ENCODE assay signal across 29 cellular contexts in the genomic region with DNA sequence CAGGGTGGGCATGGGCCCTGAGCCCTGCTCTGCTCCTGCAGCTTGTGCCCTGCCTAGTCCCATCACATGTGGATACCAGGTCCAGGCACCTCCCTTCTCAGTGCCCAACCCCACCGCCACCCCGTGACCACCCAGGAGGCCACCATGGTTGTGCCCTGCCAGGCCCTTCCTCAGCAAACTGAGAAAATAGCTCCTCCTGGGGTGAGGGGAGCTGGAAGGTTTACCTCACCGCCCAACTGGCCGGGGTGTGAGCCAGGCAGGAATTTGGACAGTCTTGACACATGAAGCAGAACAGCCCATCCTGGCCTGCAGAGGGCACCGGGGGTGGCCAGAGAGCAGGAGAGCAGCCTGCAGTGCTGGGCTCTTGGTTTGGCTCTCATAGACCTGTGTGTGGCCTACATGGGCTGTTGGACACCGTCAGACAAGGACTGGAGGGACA. TPM values are rescaled to one million over a fixed set of nuclear protein-coding genes. Genes with fewer than 3 reads are reported as not detected.
DNase-seq lines count a peak whose midpoint lies in the region; ATAC-seq, FAIRE-seq and TF ChIP-seq lines count a peak whose summit lies in the region.
"Had no signal": no experiment of that assay in that cellular context is flagged by ENCODE, and none has a peak within 500 bp of the region (broad histone marks: within the 10 kb centered on the region; RNA-seq: fewer than 3 reads in every experiment).

No MANE protein-coding gene starts in this region.

- no peak overlapping the region for H2AFZ ChIP-seq in HepG2 (ENCODE audit: low read length)

- H3K9me3 ChIP-seq in HepG2 (ENCODE audit: low read length): no peaks in the 10 kb centered on the region
- H3K9me3 ChIP-seq: ascending aorta, psoas muscle, SJCRH30 had no signal

- no peak overlapping the region for H3K4me3 Mint-ChIP-seq in activated CD8-positive, alpha-beta memory T cell treated with anti-CD3 and anti-CD28 coated beads, Interleukin-2, amount 10 ng/mL, durations not matched to agents 7 days and 5 days
- H3K4me3 Mint-ChIP-seq: activated CD4-positive, alpha-beta memory T cell treated with anti-CD3 and anti-CD28 coated beads, Interleukin-2, amount 10 ng/mL, durations not matched to agents 7 days and 5 days; activated naive CD4-positive, alpha-beta T cell treated with anti-CD3 and anti-CD28 coated beads for 36 hours; activated T-cell treated with anti-CD3 and anti-CD28 coated beads, Interleukin-2, amount 50 U/mL, for 24 hours; T-helper 1 cell treated with Interleukin-12 subunit alpha and Interleukin-12 subunit beta and Interleukin-4 antibody, amounts not matched to agents 30 μg/mL and 1 μg/mL, for 36 hours had no signal

- H3K27me3 Mint-ChIP-seq in activated CD8-positive, alpha-beta memory T cell treated with anti-CD3 and anti-CD28 coated beads, Interleukin-2, amount 10 ng/mL, durations not matched to agents 7 days and 5 days: peaks cover 31% of the 10 kb centered on the region

- peak; percentile 22 for TF ChIP-seq CTCF in brain microvascular endothelial cell (IDR thresholded peaks at IDR 0.05; ENCODE audit: low read depth, low read length, missing control alignments)
- TF ChIP-seq CTCF in HepG2 (CRISPR knock-in tag; IDR thresholded peaks at IDR 0.05): no peak; the same call in 1 of the 2 replicates

- no TSS peak for BruUV-seq in HepG2 (replicated peaks; lab: Mats Ljungman, UMichigan)

- FAIRE-seq in HepG2 (lab: Jason Lieb, UNC): no peak
- FAIRE-seq: small intestine had no signal

- no peak for TF ChIP-seq POLR2A in HepG2 (IDR thresholded peaks at IDR 0.05; ENCODE audit: insufficient read depth in 1 of 2, low read depth in 2 of 2, low read length in 2 of 2)

- intact Hi-C loops in HepG2 (cut with micrococcal nuclease; ENCODE audit: unreplicated experiment): no loop called here

- peaks cover 20% of the 10 kb centered on the region for H3K4me1 ChIP-seq in HepG2 (ENCODE audit: insufficient read depth, low read length)
- H3K4me1 ChIP-seq: ascending aorta, SJCRH30 had no signal

- no peak overlapping the region for H3K4me2 ChIP-seq in HepG2 (ENCODE audit: low read depth, low read length)

- H3K27ac ChIP-seq in brain microvascular endothelial cell (no peak overlapping the region), HepG2 (ENCODE audit: extremely low read length, insufficient read depth, low read length) (no peak overlapping the region)
- H3K27ac ChIP-seq: ascending aorta, psoas muscle, SJCRH30 had no signal

- CTCF ChIA-PET in activated CD8-positive, alpha-beta memory T cell treated with anti-CD3 and anti-CD28 coated beads, Interleukin-2, amount 10 ng/mL, durations not matched to agents 7 days and 5 days (lab: Charles Lee): no interaction called here
- CTCF ChIA-PET in HepG2 (lab: Yijun Ruan, JAX; ENCODE audit: low intra/inter-chr PET ratio, low total read pairs): no interaction called here

- no peaks in the 10 kb centered on the region for H4K20me1 ChIP-seq in HepG2 (ENCODE audit: insufficient read depth, low read length)

- TF ChIP-seq EP300 in HepG2 (IDR thresholded peaks at IDR 0.05; ENCODE audit: low read depth in 2 of 2, low read length in 2 of 2): no peak
- no peak for TF ChIP-seq EP300 in HepG2 (CRISPR knock-in tag; IDR thresholded peaks at IDR 0.05; ENCODE audit: borderline replicate concordance)

- H3K79me2 ChIP-seq in HepG2 (ENCODE audit: insufficient read depth, low read length): no peaks in the 10 kb centered on the region

- H3K9ac ChIP-seq in HepG2 (ENCODE audit: insufficient read depth, low read depth, low read length): no peak overlapping the region

- peak; percentile 43 for DNase-seq in activated CD8-positive, alpha-beta memory T cell treated with anti-CD3 and anti-CD28 coated beads, Interleukin-2, amount 50 U/mL, for 48 hours
- DNase-seq in activated CD8-positive, alpha-beta memory T cell treated with anti-CD3 and anti-CD28 coated beads, Interleukin-2, amount 10 ng/mL, durations not matched to agents 7 days and 5 days: no peak
- no peak for DNase-seq in brain microvascular endothelial cell
- peak; percentile 15 for DNase-seq in HepG2 (ENCODE audit: low spot score)
- DNase-seq in MV-4-11 (lab: John Stamatoyannopoulos, UW): no peak
- no peak for DNase-seq in NCI-H146 (lab: John Stamatoyannopoulos, UW)
- DNase-seq in foreskin melanocyte: no peak
- DNase-seq: activated CD4-positive, alpha-beta memory T cell treated with anti-CD3 and anti-CD28 coated beads, Interleukin-2, amount 10 ng/mL, durations not matched to agents 7 days and 5 days; activated naive CD4-positive, alpha-beta T cell treated with anti-CD3 and anti-CD28 coated beads for 36 hours; activated T-cell treated with anti-CD3 and anti-CD28 coated beads, Interleukin-2, amount 50 U/mL, for 24 hours; COR-L47; effector CD4-positive, alpha-beta T cell; Kasumi-1; NCI-H1092 treated with DMSO at 0.1 percent for 48 hours; NCI-H2029 treated with DMSO at 0.1 percent for 48 hours; NCI-H446; SJCRH30; small intestine; stimulated activated CD4-positive, alpha-beta T cell treated with anti-CD3 and anti-CD28 coated beads, Interleukin-2, amount 100 ng/mL, for 48 hours; trophoblast cell had no signal

- no peak for TF ChIP-seq RAD21 in HepG2 (CRISPR knock-in tag; IDR thresholded peaks at IDR 0.05)

- H3K36me3 ChIP-seq in brain microvascular endothelial cell (replicated peaks) (no peaks in the 10 kb centered on the region), HepG2 (replicated peaks in 1 of 2; ENCODE audit: control insufficient read depth in 1 of 2, insufficient read depth in 2 of 2, low read length in 2 of 2) (no peaks in the 10 kb centered on the region)
- H3K36me3 ChIP-seq: ascending aorta, SJCRH30 had no signal

- WGBS in HepG2 (ENCODE audit: low lambda C conversion rate): 61% methylated on average over 4 of the region's 6 CpGs

- H3K9me3 Mint-ChIP-seq in activated CD8-positive, alpha-beta memory T cell treated with anti-CD3 and anti-CD28 coated beads, Interleukin-2, amount 10 ng/mL, durations not matched to agents 7 days and 5 days (ENCODE audit: low read depth): no peaks in the 10 kb centered on the region
- H3K9me3 Mint-ChIP-seq: activated CD4-positive, alpha-beta memory T cell treated with anti-CD3 and anti-CD28 coated beads, Interleukin-2, amount 10 ng/mL, durations not matched to agents 7 days and 5 days; activated naive CD4-positive, alpha-beta T cell treated with anti-CD3 and anti-CD28 coated beads for 36 hours; activated T-cell treated with anti-CD3 and anti-CD28 coated beads, Interleukin-2, amount 50 U/mL, for 24 hours; T-helper 1 cell treated with Interleukin-12 subunit alpha and Interleukin-12 subunit beta and Interleukin-4 antibody, amounts not matched to agents 30 μg/mL and 1 μg/mL, for 36 hours had no signal

- H3K36me3 Mint-ChIP-seq in activated CD8-positive, alpha-beta memory T cell treated with anti-CD3 and anti-CD28 coated beads, Interleukin-2, amount 10 ng/mL, durations not matched to agents 7 days and 5 days: no peaks in the 10 kb centered on the region

- H3K4me3 ChIP-seq in brain microvascular endothelial cell (ENCODE audit: low read depth, low read length) (no peak overlapping the region), HepG2 (replicated peaks in 1 of 3; ENCODE audit: insufficient read depth in 1 of 3, low read depth in 2 of 3, low read length in 3 of 3) (no peak overlapping the region)
- H3K4me3 ChIP-seq: ascending aorta, psoas muscle, SJCRH30 had no signal

- POLR2A ChIA-PET in HepG2 (lab: Yijun Ruan, JAX): no interaction called here

- no peak overlapping the region for H3K27ac Mint-ChIP-seq in activated CD8-positive, alpha-beta memory T cell treated with anti-CD3 and anti-CD28 coated beads, Interleukin-2, amount 10 ng/mL, durations not matched to agents 7 days and 5 days
- H3K27ac Mint-ChIP-seq: activated CD4-positive, alpha-beta memory T cell treated with anti-CD3 and anti-CD28 coated beads, Interleukin-2, amount 10 ng/mL, durations not matched to agents 7 days and 5 days; activated naive CD4-positive, alpha-beta T cell treated with anti-CD3 and anti-CD28 coated beads for 36 hours; activated T-cell treated with anti-CD3 and anti-CD28 coated beads, Interleukin-2, amount 50 U/mL, for 24 hours; T-helper 1 cell treated with Interleukin-12 subunit alpha and Interleukin-12 subunit beta and Interleukin-4 antibody, amounts not matched to agents 30 μg/mL and 1 μg/mL, for 36 hours had no signal

- no peaks in the 10 kb centered on the region for H3K4me1 Mint-ChIP-seq in activated CD8-positive, alpha-beta memory T cell treated with anti-CD3 and anti-CD28 coated beads, Interleukin-2, amount 10 ng/mL, durations not matched to agents 7 days and 5 days
- H3K4me1 Mint-ChIP-seq: activated CD4-positive, alpha-beta memory T cell treated with anti-CD3 and anti-CD28 coated beads, Interleukin-2, amount 10 ng/mL, durations not matched to agents 7 days and 5 days had no signal

- ATAC-seq in activated CD8-positive, alpha-beta memory T cell treated with anti-CD3 and anti-CD28 coated beads, Interleukin-2, amount 10 ng/mL, durations not matched to agents 7 days and 5 days: no peak
- peak; percentile 82 for ATAC-seq in HepG2
- ATAC-seq in HG02678 (IDR thresholded peaks at IDR 0.05; ENCODE audit: unreplicated experiment): no peak
- ATAC-seq: psoas muscle had no signal

- in situ Hi-C loops in brain microvascular endothelial cell (cut with HindIII; ENCODE audit: low pct_ligation_motif_present, low sequenced_read_pairs) (no loop called here), HepG2 (cut with HindIII; ENCODE audit: extremely low pct_ligation_motif_present, low pct_unique_long_range_greater_than_20kb) (no loop called here)

- H3K27me3 ChIP-seq in brain microvascular endothelial cell (replicated peaks) (peaks cover 16% of the 10 kb centered on the region), HepG2 (ENCODE audit: control insufficient read depth in 1 of 2, insufficient read depth in 2 of 2, low read length in 2 of 2) (peaks cover 3% of the 10 kb centered on the region in 2 experiments; a peak in 2 of 5 replicates)
- H3K27me3 ChIP-seq: ascending aorta had no signal

RNA-seq across cellular contexts. Expression of a gene that starts 11.4 kb away (rescaled TPM):
- not detected for total RNA-seq in activated CD8-positive, alpha-beta memory T cell treated with anti-CD3 and anti-CD28 coated beads, Interleukin-2, amount 10 ng/mL, durations not matched to agents 7 days and 5 days
- total RNA-seq in HepG2 (2016; rRNA removed; fragmentation: Illumina TruSeq; extraction: Trizol): not detected in 2 replicates
- not detected in 2 replicates for total RNA-seq in HepG2 (2016; cell fraction: cytosol; rRNA removed; fragmentation: Illumina TruSeq; extraction: Trizol; ENCODE audit: low read depth)
- not detected in 2 replicates for total RNA-seq in HepG2 (2016; cell fraction: insoluble cytoplasmic fraction; rRNA removed; fragmentation: Illumina TruSeq; extraction: Trizol)
- total RNA-seq in HepG2 (2016; cell fraction: membrane; rRNA removed; fragmentation: Illumina TruSeq; extraction: Trizol): not detected in 2 replicates
- not detected in 2 replicates for total RNA-seq in HepG2 (2016; cell fraction: nucleus; rRNA removed; fragmentation: Illumina TruSeq; extraction: Trizol)
- not detected in 2 replicates for polyA plus RNA-seq in HepG2 (2011; rRNA removed)
- not detected in 2 replicates for polyA plus RNA-seq in HepG2 (2011; cell fraction: cytosol; rRNA removed)
- not detected in 2 replicates for polyA plus RNA-seq in HepG2 (2011; cell fraction: nucleus; rRNA removed)
- polyA plus RNA-seq in HepG2 (2012): 0.15 and 0.17 TPM in 2 replicates
- polyA plus RNA-seq in HepG2 (2016; cell fraction: cytosol; fragmentation: Illumina TruSeq; extraction: Trizol; ENCODE audit: low read depth): not detected in 2 replicates
- polyA plus RNA-seq in HepG2 (2016; cell fraction: insoluble cytoplasmic fraction; fragmentation: Illumina TruSeq; extraction: Trizol; ENCODE audit: low read depth): not detected in 2 replicates
- not detected in 2 replicates for polyA plus RNA-seq in HepG2 (2016; cell fraction: membrane; fragmentation: Illumina TruSeq; extraction: Trizol; ENCODE audit: low read depth)
- not detected in 2 replicates for polyA plus RNA-seq in HepG2 (2016; cell fraction: nucleus; fragmentation: Illumina TruSeq; extraction: Trizol; ENCODE audit: insufficient read depth, low read depth)
- polyA minus RNA-seq in HepG2 (2011; rRNA and poly(A)+ RNA removed; ENCODE audit: low replicate concordance): not detected in 2 replicates
- not detected in 2 replicates for polyA minus RNA-seq in HepG2 (2011; cell fraction: cytosol; rRNA and poly(A)+ RNA removed)
- not detected in 2 replicates for polyA minus RNA-seq in HepG2 (2011; cell fraction: nucleus; rRNA and poly(A)+ RNA removed)
- total RNA-seq: A172; activated CD4-positive, alpha-beta memory T cell treated with anti-CD3 and anti-CD28 coated beads, Interleukin-2, amount 10 ng/mL, durations not matched to agents 7 days and 5 days; activated naive CD4-positive, alpha-beta T cell treated with anti-CD3 and anti-CD28 coated beads for 36 hours; ascending aorta; HT-29; mononuclear cell; SJCRH30 had no signal
- polyA plus RNA-seq: BJ, neural cell, psoas muscle, small intestine had no signal

RNA-seq across cellular contexts. Expression of a gene that starts 46.2 kb away (rescaled TPM):
- total RNA-seq in activated CD8-positive, alpha-beta memory T cell treated with anti-CD3 and anti-CD28 coated beads, Interleukin-2, amount 10 ng/mL, durations not matched to agents 7 days and 5 days: not detected
- total RNA-seq in HepG2 (2016; rRNA removed; fragmentation: Illumina TruSeq; extraction: Trizol): 16.1 and 43.1 TPM in 2 replicates
- 8.0 and 11.1 TPM in 2 replicates for total RNA-seq in HepG2 (2016; cell fraction: cytosol; rRNA removed; fragmentation: Illumina TruSeq; extraction: Trizol; ENCODE audit: low read depth)
- total RNA-seq in HepG2 (2016; cell fraction: insoluble cytoplasmic fraction; rRNA removed; fragmentation: Illumina TruSeq; extraction: Trizol): 15.2 and 40.9 TPM in 2 replicates
- 18.0 and 22.7 TPM in 2 replicates for total RNA-seq in HepG2 (2016; cell fraction: membrane; rRNA removed; fragmentation: Illumina TruSeq; extraction: Trizol)
- total RNA-seq in HepG2 (2016; cell fraction: nucleus; rRNA removed; fragmentation: Illumina TruSeq; extraction: Trizol): 29.6 and 33.9 TPM in 2 replicates
- 32.0 and 50.7 TPM in 2 replicates for polyA plus RNA-seq in HepG2 (2011; rRNA removed)
- 31.3 and 65.1 TPM in 2 replicates for polyA plus RNA-seq in HepG2 (2011; cell fraction: cytosol; rRNA removed)
- polyA plus RNA-seq in HepG2 (2011; cell fraction: nucleus; rRNA removed): 65.1 and 66.5 TPM in 2 replicates
- 30.3 and 44.6 TPM in 2 replicates for polyA plus RNA-seq in HepG2 (2012)
- 10.6 and 12.9 TPM in 2 replicates for polyA plus RNA-seq in HepG2 (2016; cell fraction: cytosol; fragmentation: Illumina TruSeq; extraction: Trizol; ENCODE audit: low read depth)
- polyA plus RNA-seq in HepG2 (2016; cell fraction: insoluble cytoplasmic fraction; fragmentation: Illumina TruSeq; extraction: Trizol; ENCODE audit: low read depth): 21.1 and 21.2 TPM in 2 replicates
- polyA plus RNA-seq in HepG2 (2016; cell fraction: membrane; fragmentation: Illumina TruSeq; extraction: Trizol; ENCODE audit: low read depth): 18.9 and 20.1 TPM in 2 replicates
- polyA plus RNA-seq in HepG2 (2016; cell fraction: nucleus; fragmentation: Illumina TruSeq; extraction: Trizol; ENCODE audit: insufficient read depth, low read depth): 72.0 and 85.3 TPM in 2 replicates
- 47.2 TPM in 1 of 2 replicates, not detected in the other for polyA minus RNA-seq in HepG2 (2011; rRNA and poly(A)+ RNA removed; ENCODE audit: low replicate concordance)
- 30.8 and 35.4 TPM in 2 replicates for polyA minus RNA-seq in HepG2 (2011; cell fraction: cytosol; rRNA and poly(A)+ RNA removed)
- 5.7 and 6.3 TPM in 2 replicates for polyA minus RNA-seq in HepG2 (2011; cell fraction: nucleus; rRNA and poly(A)+ RNA removed)
- total RNA-seq: A172; activated CD4-positive, alpha-beta memory T cell treated with anti-CD3 and anti-CD28 coated beads, Interleukin-2, amount 10 ng/mL, durations not matched to agents 7 days and 5 days; activated naive CD4-positive, alpha-beta T cell treated with anti-CD3 and anti-CD28 coated beads for 36 hours; ascending aorta; SJCRH30 had no signal
- polyA plus RNA-seq: BJ, neural cell had no signal

RNA-seq across cellular contexts. Expression of a gene that starts 52.5 kb away (rescaled TPM):
- total RNA-seq in activated CD8-positive, alpha-beta memory T cell treated with anti-CD3 and anti-CD28 coated beads, Interleukin-2, amount 10 ng/mL, durations not matched to agents 7 days and 5 days: not detected
- 0.71 and 0.74 TPM in 2 replicates for total RNA-seq in HepG2 (2016; rRNA removed; fragmentation: Illumina TruSeq; extraction: Trizol)
- total RNA-seq in HepG2 (2016; cell fraction: cytosol; rRNA removed; fragmentation: Illumina TruSeq; extraction: Trizol; ENCODE audit: low read depth): 0.09 TPM in 1 of 2 replicates, not detected in the other
- total RNA-seq in HepG2 (2016; cell fraction: insoluble cytoplasmic fraction; rRNA removed; fragmentation: Illumina TruSeq; extraction: Trizol): 0.39 and 0.97 TPM in 2 replicates
- 0.24 and 0.25 TPM in 2 replicates for total RNA-seq in HepG2 (2016; cell fraction: membrane; rRNA removed; fragmentation: Illumina TruSeq; extraction: Trizol)
- 0.69 and 0.87 TPM in 2 replicates for total RNA-seq in HepG2 (2016; cell fraction: nucleus; rRNA removed; fragmentation: Illumina TruSeq; extraction: Trizol)
- 1.3 and 2.0 TPM in 2 replicates for polyA plus RNA-seq in HepG2 (2011; rRNA removed)
- polyA plus RNA-seq in HepG2 (2011; cell fraction: cytosol; rRNA removed): 0.65 and 0.95 TPM in 2 replicates
- polyA plus RNA-seq in HepG2 (2011; cell fraction: nucleus; rRNA removed): 6.6 and 8.2 TPM in 2 replicates
- polyA plus RNA-seq in HepG2 (2012): 1.1 and 2.5 TPM in 2 replicates
- 0.12 and 0.17 TPM in 2 replicates for polyA plus RNA-seq in HepG2 (2016; cell fraction: cytosol; fragmentation: Illumina TruSeq; extraction: Trizol; ENCODE audit: low read depth)
- 0.78 and 0.88 TPM in 2 replicates for polyA plus RNA-seq in HepG2 (2016; cell fraction: insoluble cytoplasmic fraction; fragmentation: Illumina TruSeq; extraction: Trizol; ENCODE audit: low read depth)
- polyA plus RNA-seq in HepG2 (2016; cell fraction: membrane; fragmentation: Illumina TruSeq; extraction: Trizol; ENCODE audit: low read depth): 0.21 and 0.22 TPM in 2 replicates
- polyA plus RNA-seq in HepG2 (2016; cell fraction: nucleus; fragmentation: Illumina TruSeq; extraction: Trizol; ENCODE audit: insufficient read depth, low read depth): 2.7 and 2.8 TPM in 2 replicates
- 2.2 TPM in 1 of 2 replicates, not detected in the other for polyA minus RNA-seq in HepG2 (2011; rRNA and poly(A)+ RNA removed; ENCODE audit: low replicate concordance)
- polyA minus RNA-seq in HepG2 (2011; cell fraction: cytosol; rRNA and poly(A)+ RNA removed): 0.53 and 0.59 TPM in 2 replicates
- 0.75 and 1.2 TPM in 2 replicates for polyA minus RNA-seq in HepG2 (2011; cell fraction: nucleus; rRNA and poly(A)+ RNA removed)
- total RNA-seq: A172; activated CD4-positive, alpha-beta memory T cell treated with anti-CD3 and anti-CD28 coated beads, Interleukin-2, amount 10 ng/mL, durations not matched to agents 7 days and 5 days; activated naive CD4-positive, alpha-beta T cell treated with anti-CD3 and anti-CD28 coated beads for 36 hours; ascending aorta; HT-29; mononuclear cell; SJCRH30 had no signal
- polyA plus RNA-seq: BJ, neural cell had no signal

Comparison
In these comparisons a context has a peak if more than half of its experiments do, and no peak if none do; other contexts are left out.
1. DNase-seq: peak in activated CD8-positive, alpha-beta memory T cell treated with anti-CD3 and anti-CD28 coated beads, Interleukin-2, amount 50 U/mL, for 48 hours (single experiment) and HepG2 (single experiment); none in activated CD8-positive, alpha-beta memory T cell treated with anti-CD3 and anti-CD28 coated beads, Interleukin-2, amount 10 ng/mL, durations not matched to agents 7 days and 5 days (single experiment), brain microvascular endothelial cell (single experiment), MV-4-11 (single experiment), NCI-H146 (single experiment) and foreskin melanocyte (single experiment).
2. RNA of a gene that starts 46.2 kb away (total RNA-seq): 8.0 to 43.1 TPM in HepG2; not detected in activated CD8-positive, alpha-beta memory T cell treated with anti-CD3 and anti-CD28 coated beads, Interleukin-2, amount 10 ng/mL, durations not matched to agents 7 days and 5 days; every median in the first group is over 4 times any median in the second.